ENCODE assay signal across 25 cellular contexts in the genomic region with DNA sequence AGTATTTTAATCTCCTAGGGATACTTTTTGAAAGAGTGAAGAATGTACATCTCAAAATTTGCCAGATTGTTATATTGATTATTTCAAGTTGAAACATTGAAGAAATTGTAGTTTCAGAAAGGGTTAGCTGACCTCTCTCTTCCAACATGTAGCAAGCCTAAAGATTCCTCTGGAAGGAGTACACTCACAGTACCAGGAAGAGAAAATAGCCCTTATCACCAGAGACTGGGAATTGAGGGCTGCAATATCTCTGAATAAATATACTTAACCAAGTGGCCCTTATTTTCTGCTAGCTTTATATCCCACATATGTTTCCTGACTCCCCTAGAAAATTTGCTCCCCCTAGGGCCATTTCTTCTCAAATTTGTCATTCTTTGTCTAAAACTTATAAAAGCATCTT.
"Had no signal": no experiment of that assay in that cellular context is flagged by ENCODE, and none has a peak within 500 bp of the region (broad histone marks: within the 10 kb centered on the region; RNA-seq: fewer than 3 reads in every experiment).

No MANE protein-coding gene starts in this region.

- DNase-seq: colonic mucosa; cortex of kidney; effector CD8-positive, alpha-beta T cell; effector memory CD8-positive, alpha-beta T cell; endodermal cell; erythroblast; esophagus squamous epithelium; foreskin fibroblast; foreskin melanocyte; gastrocnemius medialis; glutamatergic neuron; head of caudate nucleus; heart right ventricle; hippocampal formation; left cardiac atrium; left ventricle myocardium superior; lower lobe of right lung; mesenchymal stem cell; naive B cell had no signal

- FAIRE-seq: endometrium, islet of Langerhans, keratinocyte had no signal

- H3K4me3 ChIP-seq: colonic mucosa, esophagus squamous epithelium, gastrocnemius medialis, heart right ventricle, lower lobe of right lung had no signal

- H3K4me1 ChIP-seq: colonic mucosa, esophagus squamous epithelium, gastrocnemius medialis, lower lobe of right lung had no signal

- H3K27me3 ChIP-seq: colonic mucosa, esophagus squamous epithelium, gastrocnemius medialis, heart right ventricle had no signal

- H3K36me3 ChIP-seq: colonic mucosa, esophagus squamous epithelium, gastrocnemius medialis, heart right ventricle, lower lobe of right lung had no signal

- H3K9me3 ChIP-seq: colonic mucosa, esophagus squamous epithelium, gastrocnemius medialis, heart right ventricle, lower lobe of right lung had no signal

- H3K27ac ChIP-seq: colonic mucosa, epithelial cell of prostate, esophagus squamous epithelium, gastrocnemius medialis, heart right ventricle, lower lobe of right lung had no signal

- ATAC-seq: effector memory CD8-positive, alpha-beta T cell; esophagus mucosa; gastrocnemius medialis; heart right ventricle; left cardiac atrium; left lobe of liver; left ventricle myocardium superior; lower lobe of right lung had no signal
